7 cellular contexts compared by ENCODE assay signal in the genomic region with DNA sequence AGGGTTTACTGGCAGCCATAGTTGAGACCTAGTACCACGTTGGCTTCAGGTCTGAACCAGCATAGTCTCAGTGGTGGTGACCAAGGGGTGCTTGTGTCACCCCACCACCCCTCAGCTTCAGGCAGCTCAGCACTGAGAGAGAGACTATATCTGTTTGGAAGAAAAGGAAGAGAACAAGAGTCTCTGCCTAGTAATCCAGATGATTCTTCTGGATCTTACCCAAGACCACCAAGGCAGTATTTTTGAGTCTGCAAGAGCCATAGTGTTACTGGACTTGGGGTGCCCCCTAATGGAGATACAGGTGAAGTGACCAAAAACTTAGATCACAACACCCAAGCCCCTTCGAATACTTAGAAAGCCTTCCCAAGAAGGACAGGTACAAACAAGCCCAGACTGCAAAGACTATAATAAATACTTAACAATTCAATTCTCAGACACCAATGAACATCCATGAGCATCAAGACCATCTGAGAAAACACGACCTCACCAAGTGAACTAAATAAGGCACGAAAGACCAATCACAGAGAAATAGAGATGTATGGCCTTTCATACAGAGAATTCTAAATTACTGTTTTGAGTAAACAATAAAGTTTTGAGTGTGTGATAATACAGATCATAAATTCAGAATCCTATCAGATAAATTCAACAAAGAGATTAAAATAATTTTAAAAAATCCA.
DNase-seq lines count a peak whose midpoint lies in the region; ATAC-seq and TF ChIP-seq lines count a peak whose summit lies in the region.

No MANE protein-coding gene starts in this region.

- H3K4me3 ChIP-seq in astrocyte of the cerebellum (ENCODE audit: low read depth, low read length): no peak overlapping the region

- no peaks in the 10 kb centered on the region for H3K9me3 Mint-ChIP-seq in stimulated activated effector memory CD8-positive, alpha-beta T cell treated with anti-CD3 and anti-CD28 coated beads, Interleukin-12 subunit alpha, Interleukin-12 subunit beta, amount 100 ng/mL, for 72 hours

- no peaks in the 10 kb centered on the region for H3K4me1 Mint-ChIP-seq in stimulated activated effector memory CD8-positive, alpha-beta T cell treated with anti-CD3 and anti-CD28 coated beads, Interleukin-12 subunit alpha, Interleukin-12 subunit beta, amount 100 ng/mL, for 72 hours

- peak; percentile 47 for ATAC-seq in HG02678 (IDR thresholded peaks at IDR 0.05; ENCODE audit: unreplicated experiment)
- ATAC-seq in stimulated activated effector memory CD8-positive, alpha-beta T cell treated with anti-CD3 and anti-CD28 coated beads, Interleukin-12 subunit alpha, Interleukin-12 subunit beta, amount 100 ng/mL, for 72 hours: peak; percentile 48

- no peak overlapping the region for H3K27ac Mint-ChIP-seq in stimulated activated effector memory CD8-positive, alpha-beta T cell treated with anti-CD3 and anti-CD28 coated beads, Interleukin-12 subunit alpha, Interleukin-12 subunit beta, amount 100 ng/mL, for 72 hours

- H3K4me3 Mint-ChIP-seq in stimulated activated effector memory CD8-positive, alpha-beta T cell treated with anti-CD3 and anti-CD28 coated beads, Interleukin-12 subunit alpha, Interleukin-12 subunit beta, amount 100 ng/mL, for 72 hours: no peak overlapping the region

- in situ Hi-C loops in astrocyte of the cerebellum (cut with HindIII; ENCODE audit: low sequenced_read_pairs): no loop called here

- TF ChIP-seq CTCF in astrocyte of the cerebellum (IDR thresholded peaks at IDR 0.05; ENCODE audit: low read depth, low read length, missing control alignments): peak; percentile 74

- no peaks in the 10 kb centered on the region for H3K36me3 Mint-ChIP-seq in stimulated activated effector memory CD8-positive, alpha-beta T cell treated with anti-CD3 and anti-CD28 coated beads, Interleukin-12 subunit alpha, Interleukin-12 subunit beta, amount 100 ng/mL, for 72 hours

- peak; percentile 37 for DNase-seq in GF-D8 (lab: John Stamatoyannopoulos, UW)
- DNase-seq in OCI-M1 (lab: John Stamatoyannopoulos, UW): peak; percentile 75
- DNase-seq in astrocyte of the cerebellum (ENCODE audit: low read depth): peak; percentile 63
- peak; percentile 64 for DNase-seq in islet precursor cell
- DNase-seq in stimulated activated effector memory CD8-positive, alpha-beta T cell treated with anti-CD3 and anti-CD28 coated beads, Interleukin-12 subunit alpha, Interleukin-12 subunit beta, amount 100 ng/mL, for 72 hours (ENCODE audit: low spot score in 2 of 2): peak; percentile 11 to 59
- no peak for DNase-seq in hippocampal formation (lab: John Stamatoyannopoulos, UW)

Comparison
In these comparisons a context has a peak if more than half of its experiments do, and no peak if none do; other contexts are left out.
1. DNase-seq: peak in GF-D8 (single experiment), OCI-M1 (single experiment), astrocyte of the cerebellum (single experiment), islet precursor cell (single experiment) and stimulated activated effector memory CD8-positive, alpha-beta T cell treated with anti-CD3 and anti-CD28 coated beads, Interleukin-12 subunit alpha, Interleukin-12 subunit beta, amount 100 ng/mL, for 72 hours (2 of 2); none in hippocampal formation (0 of 2).